24 cellular contexts compared by ENCODE assay signal in genomic region chr7:41339913-41340676, GRCh38.
"Had no signal": no experiment of that assay in that cellular context is flagged by ENCODE, and none has a peak within 500 bp of the region (broad histone marks: within the 10 kb centered on the region; RNA-seq: fewer than 3 reads in every experiment).

No MANE protein-coding gene starts in this region.

- H3K27ac Mint-ChIP-seq: endodermal cell; naive thymus-derived CD4-positive, alpha-beta T cell; nephron progenitor cell; stimulated activated naive B cell treated with anti-CD40 and anti-IgM and Interleukin-4, amounts not matched to agents 10 μg/mL and 1 μg/mL and 100 μg/mL, for 72 hours; stimulated activated naive CD8-positive, alpha-beta T cell treated with anti-CD3 and anti-CD28 coated beads, Interleukin-15, amount 100 ng/mL, for 72 hours had no signal

- H3K27me3 ChIP-seq: esophagus squamous epithelium, gastrocnemius medialis, heart right ventricle, left lung, sigmoid colon had no signal

- H3K36me3 ChIP-seq: esophagus squamous epithelium, gastrocnemius medialis, heart right ventricle, left lung, lower lobe of right lung, sigmoid colon, thoracic aorta had no signal

- H3K4me3 ChIP-seq: coronary artery, esophagus squamous epithelium, gastrocnemius medialis, heart right ventricle, left lung, lower lobe of right lung, sigmoid colon, skin epidermis, thoracic aorta had no signal

- H3K4me1 Mint-ChIP-seq: endodermal cell; nephron progenitor cell; stimulated activated naive B cell treated with anti-CD40 and anti-IgM and Interleukin-4, amounts not matched to agents 10 μg/mL and 1 μg/mL and 100 μg/mL, for 72 hours; stimulated activated naive CD8-positive, alpha-beta T cell treated with anti-CD3 and anti-CD28 coated beads, Interleukin-15, amount 100 ng/mL, for 72 hours had no signal

- H3K36me3 Mint-ChIP-seq: naive thymus-derived CD4-positive, alpha-beta T cell; stimulated activated naive B cell treated with anti-CD40 and anti-IgM and Interleukin-4, amounts not matched to agents 10 μg/mL and 1 μg/mL and 100 μg/mL, for 72 hours had no signal

- DNase-seq: central memory CD4-positive, alpha-beta T cell; effector CD4-positive, alpha-beta T cell; endodermal cell; esophagus squamous epithelium; gastrocnemius medialis; heart right ventricle; hypothalamus; left lung; lower lobe of right lung; mesendoderm; naive thymus-derived CD4-positive, alpha-beta T cell; nephron progenitor cell; posterior cingulate gyrus; sigmoid colon; stimulated activated CD4-positive, alpha-beta T cell treated with anti-CD3 and anti-CD28 coated beads, Interleukin-2, amount 100 ng/mL, for 24 hours; stimulated activated CD4-positive, alpha-beta T cell treated with anti-CD3 and anti-CD28 coated beads, Interleukin-4, amount 100 ng/mL, for 4 hours; stimulated activated naive B cell treated with anti-CD40 and anti-IgM and Interleukin-4, amounts not matched to agents 10 μg/mL and 1 μg/mL and 100 μg/mL, for 72 hours; stimulated activated naive CD8-positive, alpha-beta T cell treated with anti-CD3 and anti-CD28 coated beads, Interleukin-15, amount 100 ng/mL, for 72 hours; trophoblast cell had no signal

- ATAC-seq: gastrocnemius medialis; heart right ventricle; left lung; lower lobe of right lung; naive thymus-derived CD4-positive, alpha-beta T cell; stimulated activated naive B cell treated with anti-CD40 and anti-IgM and Interleukin-4, amounts not matched to agents 10 μg/mL and 1 μg/mL and 100 μg/mL, for 72 hours; stimulated activated naive CD8-positive, alpha-beta T cell treated with anti-CD3 and anti-CD28 coated beads, Interleukin-15, amount 100 ng/mL, for 72 hours had no signal

- H3K4me3 Mint-ChIP-seq: endodermal cell; naive thymus-derived CD4-positive, alpha-beta T cell; nephron progenitor cell; stimulated activated naive B cell treated with anti-CD40 and anti-IgM and Interleukin-4, amounts not matched to agents 10 μg/mL and 1 μg/mL and 100 μg/mL, for 72 hours; stimulated activated naive CD8-positive, alpha-beta T cell treated with anti-CD3 and anti-CD28 coated beads, Interleukin-15, amount 100 ng/mL, for 72 hours had no signal

- H3K4me1 ChIP-seq: esophagus squamous epithelium, gastrocnemius medialis, heart right ventricle, left lung, lower lobe of right lung had no signal

- FAIRE-seq: islet of Langerhans had no signal

- H3K9me3 ChIP-seq: esophagus squamous epithelium, gastrocnemius medialis, heart right ventricle, left lung, lower lobe of right lung, sigmoid colon, thoracic aorta had no signal

- H3K27ac ChIP-seq: coronary artery, epithelial cell of prostate, esophagus squamous epithelium, gastrocnemius medialis, heart right ventricle, lower lobe of right lung, sigmoid colon, skin epidermis, thoracic aorta had no signal

- H3K9me3 Mint-ChIP-seq: endodermal cell, nephron progenitor cell had no signal
